11 cellular contexts compared by ENCODE assay signal in genomic region chr12:53596920-53597363, GRCh38. TPM values are rescaled to one million over a fixed set of nuclear protein-coding genes. Genes with fewer than 3 reads are reported as not detected.
A peak's percentile ranks its signal among the peaks of the same experiment; 100 is the strongest.
DNase-seq lines count a peak whose midpoint lies in the region; ATAC-seq and TF ChIP-seq lines count a peak whose summit lies in the region.
"Had no signal": no experiment of that assay in that cellular context is flagged by ENCODE, and none has a peak within 500 bp of the region (broad histone marks: within the 10 kb centered on the region; RNA-seq: fewer than 3 reads in every experiment).

No MANE protein-coding gene starts in this region.

- no peaks in the 10 kb centered on the region for H3K9me3 Mint-ChIP-seq in HFFc6
- H3K9me3 Mint-ChIP-seq in stimulated activated naive B cell treated with anti-CD40 and anti-IgM and Interleukin-4, amounts not matched to agents 10 μg/mL and 1 μg/mL and 100 μg/mL, for 72 hours, result peaks cover 1 to 4% of the 10 kb centered on the region in 2 donors

- peaks cover 10% of the 10 kb centered on the region for H3K36me3 Mint-ChIP-seq in HFFc6 (ENCODE audit: low read depth)
- peaks cover 17 to 29% of the 10 kb centered on the region in 2 donors for H3K36me3 Mint-ChIP-seq in stimulated activated naive B cell treated with anti-CD40 and anti-IgM and Interleukin-4, amounts not matched to agents 10 μg/mL and 1 μg/mL and 100 μg/mL, for 72 hours

- no peak overlapping the region for H3K27ac ChIP-seq in body of pancreas
- peak overlapping the region; percentile 84 for H3K27ac ChIP-seq in left ventricle myocardium inferior (replicated peaks)
- peak overlapping the region; percentile 43 for H3K27ac ChIP-seq in skeletal muscle tissue (ENCODE audit: low read depth, low read length)

- TF ChIP-seq CTCF in HFFc6 (IDR thresholded peaks at IDR 0.05) (no peak), body of pancreas (IDR thresholded peaks at IDR 0.05) (no peak), left ventricle myocardium inferior (IDR thresholded peaks at IDR 0.05; ENCODE audit: borderline replicate concordance) (no peak)

- intact Hi-C loops in body of pancreas (cut with DNase I), result no loop called here
- intact Hi-C loops in left ventricle myocardium inferior (cut with micrococcal nuclease), result no loop called here

- WGBS in body of pancreas, 2 donors, result 62 to 76% methylated on average over 3 of the region's 3 CpGs

- H3K9me3 ChIP-seq in body of pancreas, result no peaks in the 10 kb centered on the region
- no peaks in the 10 kb centered on the region for H3K9me3 ChIP-seq in left ventricle myocardium inferior (replicated peaks)
- no peaks in the 10 kb centered on the region for H3K9me3 ChIP-seq in skeletal muscle tissue (ENCODE audit: control insufficient read depth in 3 of 3, low read length in 3 of 3)
- H3K9me3 ChIP-seq: esophagus squamous epithelium had no signal

- ATAC-seq in body of pancreas, result peak; percentile 38
- ATAC-seq in stimulated activated naive B cell treated with anti-CD40 and anti-IgM and Interleukin-4, amounts not matched to agents 10 μg/mL and 1 μg/mL and 100 μg/mL, for 72 hours (replicated peaks), result no peak

- peak overlapping the region; percentile 4; the same call in 1 of the 2 replicates for H3K27ac Mint-ChIP-seq in HFFc6
- H3K27ac Mint-ChIP-seq in stimulated activated naive B cell treated with anti-CD40 and anti-IgM and Interleukin-4, amounts not matched to agents 10 μg/mL and 1 μg/mL and 100 μg/mL, for 72 hours, result no peak overlapping the region

- H3K4me3 Mint-ChIP-seq in HFFc6, result no peak overlapping the region
- H3K4me3 Mint-ChIP-seq in stimulated activated naive B cell treated with anti-CD40 and anti-IgM and Interleukin-4, amounts not matched to agents 10 μg/mL and 1 μg/mL and 100 μg/mL, for 72 hours, result no peak overlapping the region

- peak overlapping the region in 1 of 3 donors; percentile 59 for H3K9ac ChIP-seq in skeletal muscle tissue (ENCODE audit: low read depth in 1 of 3, low read length in 3 of 3)

- H3K4me1 Mint-ChIP-seq in HFFc6 (ENCODE audit: low read depth), result peaks cover 18% of the 10 kb centered on the region
- peaks cover 11 to 27% of the 10 kb centered on the region in 2 donors for H3K4me1 Mint-ChIP-seq in stimulated activated naive B cell treated with anti-CD40 and anti-IgM and Interleukin-4, amounts not matched to agents 10 μg/mL and 1 μg/mL and 100 μg/mL, for 72 hours

- no peak overlapping the region for H3K4me3 ChIP-seq in body of pancreas
- H3K4me3 ChIP-seq in left ventricle myocardium inferior, result peak overlapping the region; percentile 35
- peak overlapping the region in 1 of 3 donors; percentile 57 for H3K4me3 ChIP-seq in skeletal muscle tissue (ENCODE audit: low read length in 3 of 3)
- H3K4me3 ChIP-seq: esophagus squamous epithelium had no signal

- H3K27me3 ChIP-seq in body of pancreas (no peaks in the 10 kb centered on the region), left ventricle myocardium inferior (ENCODE audit: low read depth) (no peaks in the 10 kb centered on the region), skeletal muscle tissue (ENCODE audit: control insufficient read depth in 3 of 3, insufficient read depth in 3 of 3, low read length in 3 of 3) (no peaks in the 10 kb centered on the region)
- H3K27me3 ChIP-seq: esophagus squamous epithelium had no signal

- no peaks in the 10 kb centered on the region; the same call in 1 of the 2 replicates for H3K27me3 Mint-ChIP-seq in HFFc6 (ENCODE audit: insufficient read depth)
- H3K27me3 Mint-ChIP-seq in stimulated activated naive B cell treated with anti-CD40 and anti-IgM and Interleukin-4, amounts not matched to agents 10 μg/mL and 1 μg/mL and 100 μg/mL, for 72 hours, result no peaks in the 10 kb centered on the region

- H3K4me1 ChIP-seq in body of pancreas, result peaks cover 6% of the 10 kb centered on the region
- peaks cover 99% of the 10 kb centered on the region for H3K4me1 ChIP-seq in left ventricle myocardium inferior
- peaks cover 11 to 27% (median 13%) of the 10 kb centered on the region in 3 donors for H3K4me1 ChIP-seq in skeletal muscle tissue (ENCODE audit: control insufficient read depth in 3 of 3, insufficient read depth in 3 of 3, low read length in 3 of 3)

- H3K36me3 ChIP-seq in body of pancreas (replicated peaks in 1 of 2; ENCODE audit: insufficient read depth in 1 of 2, low read depth in 2 of 2) (no peaks in the 10 kb centered on the region), left ventricle myocardium inferior (no peaks in the 10 kb centered on the region), skeletal muscle tissue (ENCODE audit: control insufficient read depth in 3 of 3, insufficient read depth in 3 of 3, low read length in 3 of 3) (peaks cover 0 to 5% (median 4%) of the 10 kb centered on the region in 3 donors)

- DNase-seq in HFFc6, result peak; percentile 29
- DNase-seq in body of pancreas, result no peak
- no peak for DNase-seq in left ventricle myocardium inferior
- no peak for DNase-seq in stimulated activated naive B cell treated with anti-CD40 and anti-IgM and Interleukin-4, amounts not matched to agents 10 μg/mL and 1 μg/mL and 100 μg/mL, for 72 hours
- DNase-seq in stimulated activated CD4-positive, alpha-beta T cell treated with anti-CD3 and anti-CD28 coated beads, Interleukin-2, amount 100 ng/mL, for 48 hours, result no peak
- no peak for DNase-seq in DMS 273 treated with DMSO at 0.1 percent for 48 hours (lab: John Stamatoyannopoulos, UW)
- DNase-seq in H4 (ENCODE audit: low spot score), result no peak
- DNase-seq: esophagus squamous epithelium, NCI-H69, T1000 had no signal

- no peak for TF ChIP-seq POLR2A in body of pancreas (IDR thresholded peaks at IDR 0.05)

RNA-seq across cellular contexts. Expression of gene ATF7, which starts 29.2 kb away (rescaled TPM):
- total RNA-seq in HFFc6 (2021; fragmentation: NEBNext Ultra II Directional; extraction: Animal tissue kit (Norgen Biotek cat#: 25700)), result 10 to 100 TPM; 23.6 to 32.1 (median 29.8) TPM
- total RNA-seq in body of pancreas (10 to 100 TPM; 12.9 to 21.3 TPM), left ventricle myocardium inferior (29.8 TPM), skeletal muscle tissue (26.6 TPM)
- 6.1 and 12.4 TPM in 2 replicates for total RNA-seq in H4 (2014; rRNA removed; shearing (Covaris generic))

Comparison
In these comparisons a context has a peak if more than half of its experiments do, and no peak if none do; other contexts are left out.
1. H3K27ac ChIP-seq: peak in left ventricle myocardium inferior (single experiment) and skeletal muscle tissue (single experiment); none in body of pancreas (0 of 4).